In the genomic region with DNA sequence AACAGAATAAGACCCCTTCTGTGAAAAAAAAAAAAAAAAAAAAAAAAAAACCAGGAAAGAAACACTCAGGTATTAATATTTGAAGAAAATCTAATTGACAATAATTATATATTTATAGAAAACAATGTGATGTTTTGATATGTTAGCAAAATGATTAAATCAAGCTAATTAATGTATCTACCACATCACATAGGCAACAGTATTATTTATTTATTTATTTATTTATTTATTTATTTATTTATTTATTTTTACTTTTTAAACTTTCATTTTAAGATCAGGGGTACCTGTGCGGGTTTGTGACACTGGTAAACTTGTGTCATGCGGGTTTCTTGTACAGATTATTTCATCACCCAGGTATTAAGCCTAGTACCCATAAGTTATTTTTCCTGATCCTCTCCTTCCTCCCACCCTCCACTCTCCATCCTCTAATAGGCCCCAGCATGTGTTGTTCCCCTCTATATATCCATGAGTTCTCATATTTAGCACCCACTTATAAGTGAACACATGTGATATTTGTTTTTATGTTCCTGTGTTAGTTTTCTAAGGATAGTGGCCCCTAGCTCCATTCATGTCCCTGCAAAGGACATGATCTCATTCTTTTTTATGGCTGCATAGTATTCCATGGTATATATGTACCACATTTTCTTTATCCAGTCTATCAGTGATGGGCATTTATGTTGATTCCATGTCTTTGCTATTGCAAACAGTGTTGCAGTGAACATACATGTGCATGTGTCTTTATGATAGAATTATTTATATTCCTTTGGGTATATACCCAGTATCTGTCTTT, we compare ENCODE assay signal across 16 cellular contexts. TPM values are rescaled to one million over a fixed set of nuclear protein-coding genes. Genes with fewer than 3 reads are reported as not detected.
"Had no signal": no experiment of that assay in that cellular context is flagged by ENCODE, and none has a peak within 500 bp of the region (broad histone marks: within the 10 kb centered on the region; RNA-seq: fewer than 3 reads in every experiment).

No MANE protein-coding gene starts in this region.

RNA-seq across cellular contexts. Expression of gene OR10AD1, which starts 28.3 kb away (rescaled TPM):
- total RNA-seq: activated B cell treated with CpG ODN at 0.5 μM for 24 hours; activated CD4-positive, alpha-beta memory T cell treated with anti-CD3 and anti-CD28 coated beads for 36 hours; activated CD4-positive, alpha-beta T cell treated with anti-CD3 and anti-CD28 coated beads, Interleukin-2, amount 10 ng/mL, durations not matched to agents 24 days and 14 days; activated CD8-positive, alpha-beta memory T cell treated with anti-CD3 and anti-CD28 coated beads for 36 hours; activated CD8-positive, alpha-beta T cell treated with anti-CD3 and anti-CD28 coated beads for 36 hours; activated naive CD4-positive, alpha-beta T cell treated with anti-CD3 and anti-CD28 coated beads for 36 hours; activated naive CD8-positive, alpha-beta T cell treated with anti-CD3 and anti-CD28 coated beads, Interleukin-2, amount 10 ng/mL, durations not matched to agents 7 days and 5 days; activated T-cell treated with anti-CD3 and anti-CD28 coated beads, Interleukin-2, amount 50 U/mL, for 4 hours; activated T-cell treated with anti-CD3 and anti-CD28 coated beads, Interleukin-2, amount 50 U/mL, for 72 hours; activated T-helper 1 cell treated with anti-CD3 and anti-CD28 coated beads, Interleukin-12 subunit alpha, Interleukin-12 subunit beta, Interleukin-2, Interleukin-4 antibody, amounts not matched to agents 30 ng/mL and 10 ng/mL and 1 ng/mL, durations not matched to agents 14 hours and 24 hours and 36 hours; activated T-helper 17 cell treated with anti-CD3 and anti-CD28 coated beads, Interleukin-2, amount 50 U/mL, for 72 hours; ascending aorta; bronchial epithelial cell; cardiac muscle cell; chondrocyte had no signal
- polyA plus RNA-seq: adipose tissue, cardiac muscle cell had no signal

RNA-seq across cellular contexts. Expression of gene CCDC184, which starts 47.9 kb away (rescaled TPM):
- total RNA-seq: bronchial epithelial cell had no signal
- polyA plus RNA-seq: cardiac muscle cell had no signal
